11 cellular contexts compared by ENCODE assay signal in the genomic region with DNA sequence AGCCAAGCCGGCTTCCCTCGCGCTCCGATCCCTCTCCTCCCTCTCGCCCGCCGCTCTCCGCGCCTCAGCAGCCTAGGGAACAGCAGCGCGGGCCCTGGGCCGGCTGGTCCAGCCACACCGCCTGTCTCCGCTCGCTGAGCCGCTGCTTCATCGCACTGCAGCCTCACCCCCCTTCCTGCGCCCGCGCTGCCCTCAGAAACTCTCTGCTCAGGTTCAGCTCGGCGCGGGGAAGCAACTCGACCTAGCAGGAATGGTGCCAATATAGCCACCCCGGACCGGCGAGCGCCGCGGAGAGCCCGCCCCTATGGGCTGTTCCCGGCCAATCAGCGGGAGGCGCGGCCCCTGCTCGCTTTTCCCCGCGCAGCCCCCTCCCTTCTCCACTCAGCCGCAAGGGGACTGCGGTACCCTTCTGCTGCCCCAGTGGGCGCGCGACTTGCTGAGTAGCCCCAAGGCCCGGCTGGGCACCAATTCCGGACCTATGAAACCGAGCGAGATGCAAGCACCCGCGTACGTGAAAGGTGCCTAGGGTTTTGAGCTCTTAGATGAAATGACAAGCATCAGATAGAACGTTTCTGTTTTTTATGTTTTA. TPM values are rescaled to one million over a fixed set of nuclear protein-coding genes. Genes with fewer than 3 reads are reported as not detected.
DNase-seq lines count a peak whose midpoint lies in the region; ATAC-seq and TF ChIP-seq lines count a peak whose summit lies in the region.
"Had no signal": no experiment of that assay in that cellular context is flagged by ENCODE, and none has a peak within 500 bp of the region (broad histone marks: within the 10 kb centered on the region; RNA-seq: fewer than 3 reads in every experiment).

A gene with protein sequence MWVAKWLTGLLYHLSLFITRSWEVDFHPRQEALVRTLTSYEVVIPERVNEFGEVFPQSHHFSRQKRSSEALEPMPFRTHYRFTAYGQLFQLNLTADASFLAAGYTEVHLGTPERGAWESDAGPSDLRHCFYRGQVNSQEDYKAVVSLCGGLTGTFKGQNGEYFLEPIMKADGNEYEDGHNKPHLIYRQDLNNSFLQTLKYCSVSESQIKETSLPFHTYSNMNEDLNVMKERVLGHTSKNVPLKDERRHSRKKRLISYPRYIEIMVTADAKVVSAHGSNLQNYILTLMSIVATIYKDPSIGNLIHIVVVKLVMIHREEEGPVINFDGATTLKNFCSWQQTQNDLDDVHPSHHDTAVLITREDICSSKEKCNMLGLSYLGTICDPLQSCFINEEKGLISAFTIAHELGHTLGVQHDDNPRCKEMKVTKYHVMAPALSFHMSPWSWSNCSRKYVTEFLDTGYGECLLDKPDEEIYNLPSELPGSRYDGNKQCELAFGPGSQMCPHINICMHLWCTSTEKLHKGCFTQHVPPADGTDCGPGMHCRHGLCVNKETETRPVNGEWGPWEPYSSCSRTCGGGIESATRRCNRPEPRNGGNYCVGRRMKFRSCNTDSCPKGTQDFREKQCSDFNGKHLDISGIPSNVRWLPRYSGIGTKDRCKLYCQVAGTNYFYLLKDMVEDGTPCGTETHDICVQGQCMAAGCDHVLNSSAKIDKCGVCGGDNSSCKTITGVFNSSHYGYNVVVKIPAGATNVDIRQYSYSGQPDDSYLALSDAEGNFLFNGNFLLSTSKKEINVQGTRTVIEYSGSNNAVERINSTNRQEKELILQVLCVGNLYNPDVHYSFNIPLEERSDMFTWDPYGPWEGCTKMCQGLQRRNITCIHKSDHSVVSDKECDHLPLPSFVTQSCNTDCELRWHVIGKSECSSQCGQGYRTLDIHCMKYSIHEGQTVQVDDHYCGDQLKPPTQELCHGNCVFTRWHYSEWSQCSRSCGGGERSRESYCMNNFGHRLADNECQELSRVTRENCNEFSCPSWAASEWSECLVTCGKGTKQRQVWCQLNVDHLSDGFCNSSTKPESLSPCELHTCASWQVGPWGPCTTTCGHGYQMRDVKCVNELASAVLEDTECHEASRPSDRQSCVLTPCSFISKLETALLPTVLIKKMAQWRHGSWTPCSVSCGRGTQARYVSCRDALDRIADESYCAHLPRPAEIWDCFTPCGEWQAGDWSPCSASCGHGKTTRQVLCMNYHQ (N-terminal part only) (minus strand): TSS at position 233 of the 589 bp plus-strand sequence. CDS start 282 bp downstream, outside the sequence.

- H3F3A ChIP-seq in PC-3 (ENCODE audit: low read length, unreplicated experiment) = no peaks in the 10 kb centered on the region

- H3K4me2 ChIP-seq in skeletal muscle satellite cell (ENCODE audit: low read length) = peak within 1 kb of the TSS; percentile 88
- H3K4me2 ChIP-seq in PC-3 (ENCODE audit: low read length) = no peak within 1 kb of the TSS

- CTCF ChIA-PET in PC-3 (lab: Charles Lee) = no interaction called here

- peaks cover 2% of the 10 kb centered on the region for H3K4me1 Mint-ChIP-seq in activated naive CD8-positive, alpha-beta T cell treated with anti-CD3 and anti-CD28 coated beads, Interleukin-2, amount 10 ng/mL, durations not matched to agents 7 days and 5 days

- no peaks in the 10 kb centered on the region for H3K36me3 Mint-ChIP-seq in activated naive CD8-positive, alpha-beta T cell treated with anti-CD3 and anti-CD28 coated beads, Interleukin-2, amount 10 ng/mL, durations not matched to agents 7 days and 5 days

- H3K27ac ChIP-seq in HUES48 (ENCODE audit: low read depth, low read length) = peak within 1 kb of the TSS; percentile 35
- H3K27ac ChIP-seq in PC-3 (ENCODE audit: low read length) = no peak within 1 kb of the TSS
- H3K27ac ChIP-seq: esophagus muscularis mucosa, HL-60 had no signal

- no peak within 1 kb of the TSS for H3K9ac ChIP-seq in HUES48 (ENCODE audit: low read depth, low read length)
- peak within 1 kb of the TSS; percentile 37 for H3K9ac ChIP-seq in iPS-15b (ENCODE audit: low read depth, low read length)
- no peak within 1 kb of the TSS for H3K9ac ChIP-seq in skeletal muscle satellite cell (ENCODE audit: low read depth, low read length)
- no peak within 1 kb of the TSS for H3K9ac ChIP-seq in PC-3 (ENCODE audit: low read length)

- H3K36me3 ChIP-seq in HUES48 (ENCODE audit: control insufficient read depth, insufficient read depth, low read length) (peaks cover 4% of the 10 kb centered on the region; the same call in 1 of the 2 replicates), iPS-15b (ENCODE audit: control insufficient read depth, insufficient read depth, low read length) (no peaks in the 10 kb centered on the region), skeletal muscle satellite cell (ENCODE audit: insufficient read depth, low read length) (no peaks in the 10 kb centered on the region), mucosa of descending colon (ENCODE audit: low read depth) (no peaks in the 10 kb centered on the region), PC-3 (ENCODE audit: low read depth, low read length) (no peaks in the 10 kb centered on the region)
- H3K36me3 ChIP-seq: esophagus muscularis mucosa had no signal

- POLR2A ChIA-PET in activated naive CD8-positive, alpha-beta T cell treated with anti-CD3 and anti-CD28 coated beads, Interleukin-2, amount 10 ng/mL, durations not matched to agents 7 days and 5 days (lab: Charles Lee) = no interaction called here
- POLR2A ChIA-PET in PC-3 (lab: Charles Lee; ENCODE audit: unreplicated experiment) = no interaction called here

- TF ChIP-seq CTCF in mucosa of descending colon (IDR thresholded peaks at IDR 0.05) = no peak
- TF ChIP-seq CTCF in PC-3 (conservative IDR thresholded peaks at IDR 0.05; ENCODE audit: low read depth, low read length) = no peak

- H3K9me2 ChIP-seq in PC-3 (replicated peaks; ENCODE audit: low read length) = no peaks in the 10 kb centered on the region

- H3K4me1 ChIP-seq in HUES48 (ENCODE audit: control insufficient read depth, insufficient read depth, low read length) = peaks cover 7% of the 10 kb centered on the region; the same call in 1 of the 2 replicates
- no peaks in the 10 kb centered on the region for H3K4me1 ChIP-seq in iPS-15b (ENCODE audit: control insufficient read depth, insufficient read depth, low read length)
- H3K4me1 ChIP-seq in skeletal muscle satellite cell (ENCODE audit: control insufficient read depth, insufficient read depth, low read length) = peaks cover 4% of the 10 kb centered on the region
- H3K4me1 ChIP-seq in mucosa of descending colon (ENCODE audit: low read depth) = no peaks in the 10 kb centered on the region
- H3K4me1 ChIP-seq in PC-3 (ENCODE audit: insufficient read depth, low read length) = no peaks in the 10 kb centered on the region

- intact Hi-C loops in mucosa of descending colon (cut with DNase I, micrococcal nuclease) (no loop called here), PC-3 (cut with micrococcal nuclease) (no loop called here)

- no peaks in the 10 kb centered on the region for H4K20me1 ChIP-seq in PC-3 (ENCODE audit: low read length)

- H3K27ac Mint-ChIP-seq in activated naive CD8-positive, alpha-beta T cell treated with anti-CD3 and anti-CD28 coated beads, Interleukin-2, amount 10 ng/mL, durations not matched to agents 7 days and 5 days = no peak within 1 kb of the TSS

- H2AFZ ChIP-seq in PC-3 (ENCODE audit: low read length) = no peak within 1 kb of the TSS

- H3K9me3 ChIP-seq in HUES48 (ENCODE audit: control insufficient read depth, insufficient read depth, low read length) (no peaks in the 10 kb centered on the region), iPS-15b (ENCODE audit: control insufficient read depth, insufficient read depth, low read length) (no peaks in the 10 kb centered on the region), skeletal muscle satellite cell (replicated peaks; ENCODE audit: low read length) (no peaks in the 10 kb centered on the region), mucosa of descending colon (peaks cover 22% of the 10 kb centered on the region), PC-3 (ENCODE audit: low read length) (no peaks in the 10 kb centered on the region)

- H3K79me2 ChIP-seq in PC-3 (ENCODE audit: low read length) = no peaks in the 10 kb centered on the region

- H3K27me3 ChIP-seq in HUES48 (ENCODE audit: control insufficient read depth, insufficient read depth, low read length) (peaks cover 38% of the 10 kb centered on the region), iPS-15b (ENCODE audit: control insufficient read depth, insufficient read depth, low read length) (peaks cover 30% of the 10 kb centered on the region), skeletal muscle satellite cell (ENCODE audit: control insufficient read depth, insufficient read depth, low read length) (peaks cover 36% of the 10 kb centered on the region), PC-3 (ENCODE audit: low read length) (peaks cover 29% of the 10 kb centered on the region)

- H3K4me3 Mint-ChIP-seq in activated naive CD8-positive, alpha-beta T cell treated with anti-CD3 and anti-CD28 coated beads, Interleukin-2, amount 10 ng/mL, durations not matched to agents 7 days and 5 days = peak within 1 kb of the TSS; percentile 22

- ATAC-seq in activated naive CD8-positive, alpha-beta T cell treated with anti-CD3 and anti-CD28 coated beads, Interleukin-2, amount 10 ng/mL, durations not matched to agents 7 days and 5 days (ENCODE audit: low read depth) = no peak
- no peak for ATAC-seq in GM21619 (IDR thresholded peaks at IDR 0.05; ENCODE audit: unreplicated experiment)
- ATAC-seq in mucosa of descending colon = no peak
- no peak for ATAC-seq in PC-3

- no TSS peak for BruUV-seq in PC-3 (replicated peaks; lab: Mats Ljungman, UMichigan)

- DNase-seq in activated naive CD8-positive, alpha-beta T cell treated with anti-CD3 and anti-CD28 coated beads, Interleukin-2, amount 10 ng/mL, durations not matched to agents 7 days and 5 days = peak; percentile 27
- DNase-seq in mucosa of descending colon (no peak), PC-3 (no peak)
- DNase-seq: T-helper 1 cell had no signal

- H3K4me3 ChIP-seq in HUES48 (ENCODE audit: low read depth, low read length) (peak within 1 kb of the TSS; percentile 78), iPS-15b (ENCODE audit: low read depth, low read length) (peak within 1 kb of the TSS; percentile 88), skeletal muscle satellite cell (ENCODE audit: low read length) (peak within 1 kb of the TSS; percentile 68), mucosa of descending colon (no peak within 1 kb of the TSS), PC-3 (ENCODE audit: low read length) (no peak within 1 kb of the TSS)

- H3K9me3 Mint-ChIP-seq in activated naive CD8-positive, alpha-beta T cell treated with anti-CD3 and anti-CD28 coated beads, Interleukin-2, amount 10 ng/mL, durations not matched to agents 7 days and 5 days = peaks cover 14% of the 10 kb centered on the region

- H3K27me3 Mint-ChIP-seq in activated naive CD8-positive, alpha-beta T cell treated with anti-CD3 and anti-CD28 coated beads, Interleukin-2, amount 10 ng/mL, durations not matched to agents 7 days and 5 days = peaks cover 38% of the 10 kb centered on the region

RNA-seq across cellular contexts. Expression of the gene that starts here (rescaled TPM):
- total RNA-seq in activated naive CD8-positive, alpha-beta T cell treated with anti-CD3 and anti-CD28 coated beads, Interleukin-2, amount 10 ng/mL, durations not matched to agents 7 days and 5 days = not detected
- not detected in 2 replicates for total RNA-seq in skeletal muscle satellite cell (2012; rRNA removed)
- total RNA-seq in mucosa of descending colon (not detected), PC-3 (2014; rRNA removed) (1.0 and 1.6 TPM in 2 replicates)
- total RNA-seq: esophagus muscularis mucosa, posterior vena cava had no signal

Comparison
In these comparisons a context has a peak if more than half of its experiments do, and no peak if none do; other contexts are left out.
1. Peak in DNase-seq in activated naive CD8-positive, alpha-beta T cell treated with anti-CD3 and anti-CD28 coated beads, Interleukin-2, amount 10 ng/mL, durations not matched to agents 7 days and 5 days; RNA of the gene not detected or under 1 TPM.
2. H3K4me3 ChIP-seq: peak in HUES48 (single experiment), iPS-15b (single experiment) and skeletal muscle satellite cell (single experiment); none in mucosa of descending colon (single experiment) and PC-3 (single experiment).